ENCODE assay signal across 1 cellular context in genomic region chr11:64283092-64283491, GRCh38.
TF ChIP-seq lines count a peak whose summit lies in the region.

No MANE protein-coding gene starts in this region.

TF ChIP-seq in GM12878, 131 proteins besides CTCF, POLR2A, EP300 and RAD21:
- TF ChIP-seq RAD51 (IDR thresholded peaks at IDR 0.05) (no peak), MTA3 (IDR thresholded peaks at IDR 0.05; ENCODE audit: borderline replicate concordance, low read length) (no peak), FOXM1 (IDR thresholded peaks at IDR 0.05; ENCODE audit: low read depth, low read length) (no peak), BCL3 (IDR thresholded peaks at IDR 0.05; ENCODE audit: borderline replicate concordance, insufficient read depth, low read depth, low read length, poor library complexity, severe bottlenecking) (no peak), CEBPB (IDR thresholded peaks at IDR 0.05; ENCODE audit: borderline replicate concordance in 1 of 2, low read depth in 2 of 2, low read length in 2 of 2) (no peak), SIX5 (IDR thresholded peaks at IDR 0.05; ENCODE audit: low read depth, low read length, severe bottlenecking) (no peak), SUZ12 (IDR thresholded peaks at IDR 0.05; ENCODE audit: unreplicated experiment) (no peak), CHD4 (IDR thresholded peaks at IDR 0.05) (no peak), IRF5 (IDR thresholded peaks at IDR 0.05; ENCODE audit: borderline replicate concordance) (no peak), LARP7 (IDR thresholded peaks at IDR 0.05) (no peak), BRCA1 (IDR thresholded peaks at IDR 0.05; ENCODE audit: low read depth, low read length) (no peak), ZNF622 (IDR thresholded peaks at IDR 0.05) (no peak), CREM (IDR thresholded peaks at IDR 0.05; ENCODE audit: low read depth) (no peak), BCLAF1 (IDR thresholded peaks at IDR 0.05) (no peak), SPI1 (IDR thresholded peaks at IDR 0.05; ENCODE audit: borderline replicate concordance, insufficient read depth, low read depth, low read length) (no peak), MAX (IDR thresholded peaks at IDR 0.05; ENCODE audit: low read depth, low read length) (no peak), TAF1 (IDR thresholded peaks at IDR 0.05; ENCODE audit: borderline replicate concordance, low read depth, low read length) (no peak), CREB1 (IDR thresholded peaks at IDR 0.05; ENCODE audit: low read depth) (no peak)
- TF ChIP-seq, protein P1, sequence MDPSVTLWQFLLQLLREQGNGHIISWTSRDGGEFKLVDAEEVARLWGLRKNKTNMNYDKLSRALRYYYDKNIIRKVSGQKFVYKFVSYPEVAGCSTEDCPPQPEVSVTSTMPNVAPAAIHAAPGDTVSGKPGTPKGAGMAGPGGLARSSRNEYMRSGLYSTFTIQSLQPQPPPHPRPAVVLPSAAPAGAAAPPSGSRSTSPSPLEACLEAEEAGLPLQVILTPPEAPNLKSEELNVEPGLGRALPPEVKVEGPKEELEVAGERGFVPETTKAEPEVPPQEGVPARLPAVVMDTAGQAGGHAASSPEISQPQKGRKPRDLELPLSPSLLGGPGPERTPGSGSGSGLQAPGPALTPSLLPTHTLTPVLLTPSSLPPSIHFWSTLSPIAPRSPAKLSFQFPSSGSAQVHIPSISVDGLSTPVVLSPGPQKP (IDR thresholded peaks at IDR 0.05; ENCODE audit: low read depth, low read length) = no peak
- TF ChIP-seq, protein P2, sequence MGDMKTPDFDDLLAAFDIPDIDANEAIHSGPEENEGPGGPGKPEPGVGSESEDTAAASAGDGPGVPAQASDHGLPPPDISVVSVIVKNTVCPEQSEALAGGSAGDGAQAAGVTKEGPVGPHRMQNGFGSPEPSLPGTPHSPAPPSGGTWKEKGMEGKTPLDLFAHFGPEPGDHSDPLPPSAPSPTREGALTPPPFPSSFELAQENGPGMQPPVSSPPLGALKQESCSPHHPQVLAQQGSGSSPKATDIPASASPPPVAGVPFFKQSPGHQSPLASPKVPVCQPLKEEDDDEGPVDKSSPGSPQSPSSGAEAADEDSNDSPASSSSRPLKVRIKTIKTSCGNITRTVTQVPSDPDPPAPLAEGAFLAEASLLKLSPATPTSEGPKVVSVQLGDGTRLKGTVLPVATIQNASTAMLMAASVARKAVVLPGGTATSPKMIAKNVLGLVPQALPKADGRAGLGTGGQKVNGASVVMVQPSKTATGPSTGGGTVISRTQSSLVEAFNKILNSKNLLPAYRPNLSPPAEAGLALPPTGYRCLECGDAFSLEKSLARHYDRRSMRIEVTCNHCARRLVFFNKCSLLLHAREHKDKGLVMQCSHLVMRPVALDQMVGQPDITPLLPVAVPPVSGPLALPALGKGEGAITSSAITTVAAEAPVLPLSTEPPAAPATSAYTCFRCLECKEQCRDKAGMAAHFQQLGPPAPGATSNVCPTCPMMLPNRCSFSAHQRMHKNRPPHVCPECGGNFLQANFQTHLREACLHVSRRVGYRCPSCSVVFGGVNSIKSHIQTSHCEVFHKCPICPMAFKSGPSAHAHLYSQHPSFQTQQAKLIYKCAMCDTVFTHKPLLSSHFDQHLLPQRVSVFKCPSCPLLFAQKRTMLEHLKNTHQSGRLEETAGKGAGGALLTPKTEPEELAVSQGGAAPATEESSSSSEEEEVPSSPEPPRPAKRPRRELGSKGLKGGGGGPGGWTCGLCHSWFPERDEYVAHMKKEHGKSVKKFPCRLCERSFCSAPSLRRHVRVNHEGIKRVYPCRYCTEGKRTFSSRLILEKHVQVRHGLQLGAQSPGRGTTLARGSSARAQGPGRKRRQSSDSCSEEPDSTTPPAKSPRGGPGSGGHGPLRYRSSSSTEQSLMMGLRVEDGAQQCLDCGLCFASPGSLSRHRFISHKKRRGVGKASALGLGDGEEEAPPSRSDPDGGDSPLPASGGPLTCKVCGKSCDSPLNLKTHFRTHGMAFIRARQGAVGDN (IDR thresholded peaks at IDR 0.05) = no peak
